In genomic region chr2:97983134-97983533, GRCh38 we compare ENCODE assay signal across 21 cellular contexts.
"Had no signal": no experiment of that assay in that cellular context is flagged by ENCODE, and none has a peak within 500 bp of the region (broad histone marks: within the 10 kb centered on the region; RNA-seq: fewer than 3 reads in every experiment).

No MANE protein-coding gene starts in this region.

- H3K27ac ChIP-seq: coronary artery, dorsolateral prefrontal cortex, sigmoid colon, VCaP had no signal

- H3K4me3 ChIP-seq: coronary artery, dorsolateral prefrontal cortex, heart left ventricle, sigmoid colon, transverse colon had no signal

- H3K27me3 ChIP-seq: dorsolateral prefrontal cortex, heart left ventricle, sigmoid colon, transverse colon had no signal

- DNase-seq: activated CD4-positive, alpha-beta T cell treated with anti-CD3 and anti-CD28 coated beads for 48 hours; activated CD4-positive, alpha-beta T cell treated with anti-CD3 and anti-CD28 coated beads, Interleukin-2, amount 50 U/mL, for 48 hours; activated CD8-positive, alpha-beta memory T cell treated with anti-CD3 and anti-CD28 coated beads for 24 hours; activated effector memory CD4-positive, alpha-beta T cell treated with Interleukin-2 at 50 U/mL for 16 hours; activated naive CD4-positive, alpha-beta T cell treated with Interleukin-2 at 50 U/mL for 16 hours; anterior cingulate cortex; dorsolateral prefrontal cortex; effector memory CD8-positive, alpha-beta T cell; heart left ventricle; kidney glomerular epithelial cell; natural killer cell; posterior cingulate gyrus; sigmoid colon; stimulated activated CD4-positive, alpha-beta T cell treated with anti-CD3 and anti-CD28 coated beads, Interleukin-1b, Interleukin-23, amount 100 ng/mL, for 48 hours; stimulated activated naive CD4-positive, alpha-beta T cell treated with Interleukin-2 at 50 U/mL for 16 hours; SW 1271; T-helper 9 cell had no signal

- H3K36me3 ChIP-seq: heart left ventricle, sigmoid colon, transverse colon had no signal

- ATAC-seq: activated CD4-positive, CD25-positive, alpha-beta regulatory T cell treated with anti-CD3 and anti-CD28 coated beads, Interleukin-2, amount 50 U/mL, for 24 hours; effector memory CD8-positive, alpha-beta T cell; natural killer cell had no signal

- H3K9me3 ChIP-seq: sigmoid colon had no signal
